In the genomic region with DNA sequence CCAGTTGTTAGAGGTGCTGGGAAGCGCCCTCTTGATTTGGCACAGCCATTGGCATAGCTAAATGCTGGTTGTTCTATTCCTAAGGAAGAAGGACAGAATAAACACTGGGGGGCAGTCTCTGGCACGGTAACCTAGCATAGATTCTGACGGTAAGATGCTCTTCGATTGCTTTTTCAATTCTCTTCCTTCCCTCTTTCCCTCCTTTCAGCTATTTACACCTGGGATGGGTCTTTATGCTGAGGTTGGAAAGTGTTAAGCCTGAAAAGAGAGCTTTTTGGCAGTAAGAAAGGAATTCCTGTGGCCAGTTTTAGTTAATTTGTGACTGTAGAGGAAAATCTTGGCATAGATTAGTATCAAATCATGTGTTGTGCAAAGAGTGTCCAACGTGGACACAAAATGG, we compare ENCODE assay signal across 1 cellular context.
TF ChIP-seq lines count a peak whose summit lies in the region.

No MANE protein-coding gene starts in this region.

TF ChIP-seq in SK-N-SH treated with all-trans-retinoic acid at 6 μM for 48 hours, 23 proteins besides CTCF, POLR2A, EP300 and RAD21 (continued from another document):
- TF ChIP-seq, protein P1, sequence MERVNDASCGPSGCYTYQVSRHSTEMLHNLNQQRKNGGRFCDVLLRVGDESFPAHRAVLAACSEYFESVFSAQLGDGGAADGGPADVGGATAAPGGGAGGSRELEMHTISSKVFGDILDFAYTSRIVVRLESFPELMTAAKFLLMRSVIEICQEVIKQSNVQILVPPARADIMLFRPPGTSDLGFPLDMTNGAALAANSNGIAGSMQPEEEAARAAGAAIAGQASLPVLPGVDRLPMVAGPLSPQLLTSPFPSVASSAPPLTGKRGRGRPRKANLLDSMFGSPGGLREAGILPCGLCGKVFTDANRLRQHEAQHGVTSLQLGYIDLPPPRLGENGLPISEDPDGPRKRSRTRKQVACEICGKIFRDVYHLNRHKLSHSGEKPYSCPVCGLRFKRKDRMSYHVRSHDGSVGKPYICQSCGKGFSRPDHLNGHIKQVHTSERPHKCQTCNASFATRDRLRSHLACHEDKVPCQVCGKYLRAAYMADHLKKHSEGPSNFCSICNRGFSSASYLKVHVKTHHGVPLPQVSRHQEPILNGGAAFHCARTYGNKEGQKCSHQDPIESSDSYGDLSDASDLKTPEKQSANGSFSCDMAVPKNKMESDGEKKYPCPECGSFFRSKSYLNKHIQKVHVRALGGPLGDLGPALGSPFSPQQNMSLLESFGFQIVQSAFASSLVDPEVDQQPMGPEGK (CRISPR knock-in tag; IDR thresholded peaks at IDR 0.05; ENCODE audit: borderline replicate concordance): no peak
- TF ChIP-seq ZFP30 (CRISPR knock-in tag; IDR thresholded peaks at IDR 0.05) (no peak), ZNF565 (CRISPR knock-in tag; conservative IDR thresholded peaks at IDR 0.05; ENCODE audit: low read depth) (no peak), CSDC2 (CRISPR knock-in tag; IDR thresholded peaks at IDR 0.05) (no peak)
- TF ChIP-seq, protein P2, sequence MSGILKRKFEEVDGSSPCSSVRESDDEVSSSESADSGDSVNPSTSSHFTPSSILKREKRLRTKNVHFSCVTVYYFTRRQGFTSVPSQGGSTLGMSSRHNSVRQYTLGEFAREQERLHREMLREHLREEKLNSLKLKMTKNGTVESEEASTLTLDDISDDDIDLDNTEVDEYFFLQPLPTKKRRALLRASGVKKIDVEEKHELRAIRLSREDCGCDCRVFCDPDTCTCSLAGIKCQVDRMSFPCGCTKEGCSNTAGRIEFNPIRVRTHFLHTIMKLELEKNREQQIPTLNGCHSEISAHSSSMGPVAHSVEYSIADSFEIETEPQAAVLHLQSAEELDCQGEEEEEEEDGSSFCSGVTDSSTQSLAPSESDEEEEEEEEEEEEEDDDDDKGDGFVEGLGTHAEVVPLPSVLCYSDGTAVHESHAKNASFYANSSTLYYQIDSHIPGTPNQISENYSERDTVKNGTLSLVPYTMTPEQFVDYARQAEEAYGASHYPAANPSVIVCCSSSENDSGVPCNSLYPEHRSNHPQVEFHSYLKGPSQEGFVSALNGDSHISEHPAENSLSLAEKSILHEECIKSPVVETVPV (CRISPR knock-in tag; IDR thresholded peaks at IDR 0.05): no peak
TF ChIP-seq in SK-N-SH treated with all-trans-retinoic acid at 6 μM for 48 hours: peak in this region for 0.
